In the genomic region with DNA sequence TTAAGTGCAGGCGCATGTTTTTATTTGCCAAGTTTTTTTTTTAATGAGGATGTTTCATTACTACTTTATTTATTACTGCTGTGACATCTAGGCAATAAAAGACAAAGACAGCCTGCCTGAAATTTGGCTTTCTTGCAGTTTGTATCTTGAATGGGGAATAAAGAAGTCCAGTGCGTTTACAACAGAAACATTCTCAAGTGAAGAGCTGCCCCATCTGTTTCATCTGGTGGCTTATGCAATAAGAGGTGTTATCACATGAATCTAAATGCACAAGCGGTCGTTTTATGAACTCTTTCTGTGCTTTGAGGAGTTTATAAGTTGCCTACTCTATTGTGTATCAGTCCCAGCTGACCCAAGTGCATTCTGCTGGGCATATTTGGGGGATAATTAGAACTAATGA, we compare ENCODE assay signal across 19 cellular contexts. TPM values are rescaled to one million over a fixed set of nuclear protein-coding genes. Genes with fewer than 3 reads are reported as not detected.
"Had no signal": no experiment of that assay in that cellular context is flagged by ENCODE, and none has a peak within 500 bp of the region (broad histone marks: within the 10 kb centered on the region; RNA-seq: fewer than 3 reads in every experiment).

No MANE protein-coding gene starts in this region.

- H3K4me1 ChIP-seq: adrenal gland had no signal

- H3K4me3 Mint-ChIP-seq: activated CD4-positive, alpha-beta memory T cell treated with anti-CD3 and anti-CD28 coated beads for 36 hours; activated CD4-positive, alpha-beta T cell treated with anti-CD3 and anti-CD28 coated beads for 36 hours; activated naive CD4-positive, alpha-beta T cell treated with anti-CD3 and anti-CD28 coated beads, Interleukin-2, amount 50 U/mL, for 24 hours; activated T-cell treated with anti-CD3 and anti-CD28 coated beads, Interleukin-2, amount 50 U/mL, for 4 hours; memory B cell; naive thymus-derived CD4-positive, alpha-beta T cell; stimulated activated memory B cell treated with anti-CD40 and anti-IgM and Interleukin-4, amounts not matched to agents 10 μg/mL and 1 μg/mL and 100 μg/mL, for 72 hours had no signal

- H3K4me3 ChIP-seq: adrenal gland, cardiac muscle cell, dorsolateral prefrontal cortex, mucosa of descending colon had no signal

- H3K36me3 ChIP-seq: adrenal gland, cardiac muscle cell, neutrophil had no signal

- H3K9me3 ChIP-seq: adrenal gland, mucosa of descending colon, neutrophil had no signal

- H3K27ac ChIP-seq: adrenal gland, cardiac muscle cell, dorsolateral prefrontal cortex, neutrophil had no signal

- H3K27me3 ChIP-seq: adrenal gland, dorsolateral prefrontal cortex had no signal

- H3K27ac Mint-ChIP-seq: activated CD4-positive, alpha-beta memory T cell treated with anti-CD3 and anti-CD28 coated beads for 36 hours; activated CD4-positive, alpha-beta T cell treated with anti-CD3 and anti-CD28 coated beads for 36 hours; activated naive CD4-positive, alpha-beta T cell treated with anti-CD3 and anti-CD28 coated beads, Interleukin-2, amount 50 U/mL, for 24 hours; memory B cell; naive thymus-derived CD4-positive, alpha-beta T cell; stimulated activated memory B cell treated with anti-CD40 and anti-IgM and Interleukin-4, amounts not matched to agents 10 μg/mL and 1 μg/mL and 100 μg/mL, for 72 hours had no signal

- H3K4me1 Mint-ChIP-seq: activated CD4-positive, alpha-beta T cell treated with anti-CD3 and anti-CD28 coated beads for 36 hours; activated naive CD4-positive, alpha-beta T cell treated with anti-CD3 and anti-CD28 coated beads, Interleukin-2, amount 50 U/mL, for 24 hours; memory B cell; naive thymus-derived CD4-positive, alpha-beta T cell; stimulated activated memory B cell treated with anti-CD40 and anti-IgM and Interleukin-4, amounts not matched to agents 10 μg/mL and 1 μg/mL and 100 μg/mL, for 72 hours had no signal

- H3K9me3 Mint-ChIP-seq: activated T-cell treated with anti-CD3 and anti-CD28 coated beads, Interleukin-2, amount 50 U/mL, for 4 hours; memory B cell had no signal

- DNase-seq: activated CD4-positive, alpha-beta memory T cell treated with anti-CD3 and anti-CD28 coated beads for 36 hours; activated CD4-positive, alpha-beta T cell treated with anti-CD3 and anti-CD28 coated beads for 36 hours; activated effector memory CD4-positive, alpha-beta T cell treated with Interleukin-2 at 50 U/mL for 16 hours; activated T-cell treated with anti-CD3 and anti-CD28 coated beads, Interleukin-2, amount 50 U/mL, for 4 hours; adrenal gland; dorsolateral prefrontal cortex; hypothalamus; left ventricle myocardium superior; mucosa of descending colon; naive thymus-derived CD4-positive, alpha-beta T cell; stimulated activated CD4-positive, alpha-beta T cell treated with anti-CD3 and anti-CD28 coated beads, Interleukin-2, amount 100 ng/mL, for 48 hours had no signal

- ATAC-seq: activated CD4-positive, alpha-beta T cell treated with anti-CD3 and anti-CD28 coated beads for 36 hours; activated T-cell treated with anti-CD3 and anti-CD28 coated beads, Interleukin-2, amount 50 U/mL, for 4 hours; left ventricle myocardium superior; mucosa of descending colon; naive thymus-derived CD4-positive, alpha-beta T cell; stimulated activated memory B cell treated with anti-CD40 and anti-IgM and Interleukin-4, amounts not matched to agents 10 μg/mL and 1 μg/mL and 100 μg/mL, for 72 hours had no signal

- H3K27me3 Mint-ChIP-seq: activated CD4-positive, alpha-beta memory T cell treated with anti-CD3 and anti-CD28 coated beads for 36 hours; memory B cell; stimulated activated memory B cell treated with anti-CD40 and anti-IgM and Interleukin-4, amounts not matched to agents 10 μg/mL and 1 μg/mL and 100 μg/mL, for 72 hours had no signal

- H3K36me3 Mint-ChIP-seq: activated CD4-positive, alpha-beta memory T cell treated with anti-CD3 and anti-CD28 coated beads for 36 hours; activated naive CD4-positive, alpha-beta T cell treated with anti-CD3 and anti-CD28 coated beads, Interleukin-2, amount 50 U/mL, for 24 hours had no signal

RNA-seq across cellular contexts. Expression of gene MAB21L1, which starts 12.6 kb away (rescaled TPM):
- total RNA-seq: activated CD4-positive, alpha-beta memory T cell treated with anti-CD3 and anti-CD28 coated beads for 36 hours; activated CD4-positive, alpha-beta T cell treated with anti-CD3 and anti-CD28 coated beads for 36 hours; activated T-cell treated with anti-CD3 and anti-CD28 coated beads, Interleukin-2, amount 50 U/mL, for 4 hours; glomerular endothelial cell; kidney epithelial cell; naive thymus-derived CD4-positive, alpha-beta T cell; renal cortical epithelial cell had no signal
- polyA plus RNA-seq: naive thymus-derived CD4-positive, alpha-beta T cell had no signal
